In genomic region chr5:95953026-95953425, GRCh38 we compare ENCODE assay signal across 18 cellular contexts.
"Had no signal": no experiment of that assay in that cellular context is flagged by ENCODE, and none has a peak within 500 bp of the region (broad histone marks: within the 10 kb centered on the region; RNA-seq: fewer than 3 reads in every experiment).

No MANE protein-coding gene starts in this region.

- H3K4me3 ChIP-seq: heart left ventricle, suprapubic skin, upper lobe of right lung had no signal

- H3K27me3 Mint-ChIP-seq: activated naive CD4-positive, alpha-beta T cell treated with anti-CD3 and anti-CD28 coated beads, Interleukin-2, amount 50 U/mL, for 24 hours; stimulated activated naive B cell treated with anti-CD40 and anti-IgM and Interleukin-4, amounts not matched to agents 10 μg/mL and 1 μg/mL and 100 μg/mL, for 72 hours had no signal

- H3K9me3 Mint-ChIP-seq: activated naive CD4-positive, alpha-beta T cell treated with anti-CD3 and anti-CD28 coated beads, Interleukin-2, amount 50 U/mL, for 24 hours; immature natural killer cell; natural killer cell; stimulated activated naive B cell treated with anti-CD40 and anti-IgM and Interleukin-4, amounts not matched to agents 10 μg/mL and 1 μg/mL and 100 μg/mL, for 72 hours had no signal

- H3K27me3 ChIP-seq: heart left ventricle, neutrophil, suprapubic skin, upper lobe of right lung had no signal

- H3K4me3 Mint-ChIP-seq: activated naive CD4-positive, alpha-beta T cell treated with anti-CD3 and anti-CD28 coated beads, Interleukin-2, amount 50 U/mL, for 24 hours; immature natural killer cell; natural killer cell; stimulated activated naive B cell treated with anti-CD40 and anti-IgM and Interleukin-4, amounts not matched to agents 10 μg/mL and 1 μg/mL and 100 μg/mL, for 72 hours had no signal

- H3K27ac ChIP-seq: heart left ventricle, neutrophil, suprapubic skin, upper lobe of right lung had no signal

- H3K4me1 Mint-ChIP-seq: natural killer cell had no signal

- H3K27ac Mint-ChIP-seq: activated naive CD4-positive, alpha-beta T cell treated with anti-CD3 and anti-CD28 coated beads, Interleukin-2, amount 50 U/mL, for 24 hours; immature natural killer cell; natural killer cell; stimulated activated naive B cell treated with anti-CD40 and anti-IgM and Interleukin-4, amounts not matched to agents 10 μg/mL and 1 μg/mL and 100 μg/mL, for 72 hours had no signal

- DNase-seq: activated effector memory CD4-positive, alpha-beta T cell treated with Interleukin-2 at 50 U/mL for 16 hours; amniotic stem cell; central memory CD4-positive, alpha-beta T cell; cortex of kidney; effector CD8-positive, alpha-beta T cell; heart left ventricle; immature natural killer cell; mesendoderm; natural killer cell; stimulated activated CD4-positive, alpha-beta T cell treated with anti-CD3 and anti-CD28 coated beads, Interleukin-15, amount 100 ng/mL, for 24 hours; stimulated activated CD4-positive, alpha-beta T cell treated with anti-CD3 and anti-CD28 coated beads, Interleukin-4, amount 100 ng/mL, for 1 hour; stimulated activated naive B cell treated with anti-CD40 and anti-IgM and Interleukin-4, amounts not matched to agents 10 μg/mL and 1 μg/mL and 100 μg/mL, for 72 hours; upper lobe of right lung had no signal

- ATAC-seq: activated CD4-positive, CD25-positive, alpha-beta regulatory T cell treated with anti-CD3 and anti-CD28 coated beads, Interleukin-2, amount 50 U/mL, for 24 hours; natural killer cell; stimulated activated naive B cell treated with anti-CD40 and anti-IgM and Interleukin-4, amounts not matched to agents 10 μg/mL and 1 μg/mL and 100 μg/mL, for 72 hours; upper lobe of right lung had no signal

- H3K9me3 ChIP-seq: heart left ventricle, neutrophil, suprapubic skin, upper lobe of right lung had no signal

- H3K36me3 ChIP-seq: heart left ventricle, neutrophil, suprapubic skin, upper lobe of right lung had no signal

- H3K36me3 Mint-ChIP-seq: natural killer cell had no signal

- FAIRE-seq: frontal cortex had no signal
